Comparison of ENCODE assay signal across 8 cellular contexts in genomic region chr12:6570264-6570887, GRCh38. TPM values are rescaled to one million over a fixed set of nuclear protein-coding genes. Genes with fewer than 3 reads are reported as not detected.
DNase-seq lines count a peak whose midpoint lies in the region; ATAC-seq and TF ChIP-seq lines count a peak whose summit lies in the region.

No MANE protein-coding gene starts in this region.

- peak overlapping the region; percentile 57 for H3K27ac Mint-ChIP-seq in chondrocyte (ENCODE audit: unreplicated experiment)
- peak overlapping the region; percentile 8 to 67 for H3K27ac Mint-ChIP-seq in natural killer cell treated with Interleukin-12 subunit alpha and Interleukin-12 subunit beta and Interleukin-15 and Interleukin-18, amount 100 ng/mL, for 72 hours

- no peak for TF ChIP-seq POLR2A in sigmoid colon (IDR thresholded peaks at IDR 0.05)

- H2AFZ ChIP-seq in DND-41 (ENCODE audit: low read depth, low read length), result no peak overlapping the region

- no peak for TF ChIP-seq EP300 in sigmoid colon (IDR thresholded peaks at IDR 0.05)

- DNase-seq in DND-41 (peak; percentile 70), HuH-7 (ENCODE audit: low spot score) (peak; percentile 68), SK-N-DZ (ENCODE audit: low spot score) (peak; percentile 65), chondrocyte (ENCODE audit: low spot score) (no peak), sigmoid colon (no peak)
- DNase-seq in natural killer cell treated with Interleukin-12 subunit alpha and Interleukin-12 subunit beta and Interleukin-15 and Interleukin-18, amount 100 ng/mL, for 72 hours (ENCODE audit: low spot score), result no peak

- 62 to 75% methylated on average over 7 of the region's 7 CpGs for WGBS in sigmoid colon, 2 donors

- H3K4me1 Mint-ChIP-seq in chondrocyte (ENCODE audit: low read depth), result peaks cover 29% of the 10 kb centered on the region
- peaks cover 39 to 50% of the 10 kb centered on the region in 2 donors for H3K4me1 Mint-ChIP-seq in natural killer cell treated with Interleukin-12 subunit alpha and Interleukin-12 subunit beta and Interleukin-15 and Interleukin-18, amount 100 ng/mL, for 72 hours (ENCODE audit: low read depth in 2 of 2)

- no peak overlapping the region for H3K4me3 Mint-ChIP-seq in chondrocyte (ENCODE audit: unreplicated experiment)
- peak overlapping the region; percentile 53 for H3K4me3 Mint-ChIP-seq in natural killer cell treated with Interleukin-12 subunit alpha and Interleukin-12 subunit beta and Interleukin-15 and Interleukin-18, amount 100 ng/mL, for 72 hours

- H3K4me3 ChIP-seq in DND-41 (ENCODE audit: low read depth in 1 of 2, low read length in 2 of 2) (no peak overlapping the region), sigmoid colon (no peak overlapping the region)

- intact Hi-C loops in sigmoid colon (cut with DNase I), result no loop called here

- H3K36me3 ChIP-seq in DND-41 (ENCODE audit: insufficient read depth, low read length) (peaks cover 82% of the 10 kb centered on the region), sigmoid colon (peaks cover 40 to 77% (median 58%) of the 10 kb centered on the region in 4 donors)

- H3K4me1 ChIP-seq in DND-41 (ENCODE audit: insufficient read depth, low read length) (peaks cover 38% of the 10 kb centered on the region), sigmoid colon (peaks cover 2 to 26% (median 17%) of the 10 kb centered on the region in 4 donors)

- peaks cover 36% of the 10 kb centered on the region for H3K36me3 Mint-ChIP-seq in chondrocyte (ENCODE audit: low read depth)
- H3K36me3 Mint-ChIP-seq in natural killer cell treated with Interleukin-12 subunit alpha and Interleukin-12 subunit beta and Interleukin-15 and Interleukin-18, amount 100 ng/mL, for 72 hours, result peaks cover 44% of the 10 kb centered on the region

- no peaks in the 10 kb centered on the region for H3K9me3 Mint-ChIP-seq in chondrocyte (ENCODE audit: low read depth)
- H3K9me3 Mint-ChIP-seq in natural killer cell treated with Interleukin-12 subunit alpha and Interleukin-12 subunit beta and Interleukin-15 and Interleukin-18, amount 100 ng/mL, for 72 hours, result no peaks in the 10 kb centered on the region

- no peak overlapping the region for H3K9ac ChIP-seq in DND-41 (ENCODE audit: low read depth, low read length)

- H4K20me1 ChIP-seq in DND-41 (ENCODE audit: insufficient read depth, low read length), result peaks cover 3% of the 10 kb centered on the region; the same call in 1 of the 2 replicates

- peak; percentile 87 for TF ChIP-seq CTCF in DND-41 (IDR thresholded peaks at IDR 0.05; ENCODE audit: borderline replicate concordance, extremely low read depth, low read length, poor library complexity, severe bottlenecking)
- TF ChIP-seq CTCF in chondrocyte (IDR thresholded peaks at IDR 0.05), result peak; percentile 77
- TF ChIP-seq CTCF in sigmoid colon (IDR thresholded peaks at IDR 0.05), result no peak

- H3K9me3 ChIP-seq in DND-41 (ENCODE audit: insufficient read depth, low read length, severe bottlenecking), result no peaks in the 10 kb centered on the region
- no peaks in the 10 kb centered on the region for H3K9me3 ChIP-seq in sigmoid colon

- peaks cover 38% of the 10 kb centered on the region for H3K79me2 ChIP-seq in DND-41 (ENCODE audit: insufficient read depth, low read length)

- H3K4me2 ChIP-seq in DND-41 (ENCODE audit: insufficient read depth, low read length), result no peak overlapping the region

- ATAC-seq in DND-41 (ENCODE audit: insufficient read depth, low read depth) (peak; percentile 47), GM21447 (IDR thresholded peaks at IDR 0.05; ENCODE audit: unreplicated experiment) (no peak), GM18867 (IDR thresholded peaks at IDR 0.05; ENCODE audit: unreplicated experiment) (no peak)
- no peak for ATAC-seq in natural killer cell treated with Interleukin-12 subunit alpha and Interleukin-12 subunit beta and Interleukin-15 and Interleukin-18, amount 100 ng/mL, for 72 hours

- H3K27me3 ChIP-seq in DND-41 (ENCODE audit: insufficient read depth, low read length, poor library complexity), result no peaks in the 10 kb centered on the region
- no peaks in the 10 kb centered on the region for H3K27me3 ChIP-seq in sigmoid colon

- no peak overlapping the region for H3K27ac ChIP-seq in DND-41 (ENCODE audit: low read length)
- no peak overlapping the region for H3K27ac ChIP-seq in sigmoid colon

- H3K27me3 Mint-ChIP-seq in chondrocyte (ENCODE audit: low read depth), result no peaks in the 10 kb centered on the region
- no peaks in the 10 kb centered on the region for H3K27me3 Mint-ChIP-seq in natural killer cell treated with Interleukin-12 subunit alpha and Interleukin-12 subunit beta and Interleukin-15 and Interleukin-18, amount 100 ng/mL, for 72 hours

RNA-seq across cellular contexts. Expression of gene NOP2, which starts 2.3 kb away (rescaled TPM):
- polyA plus RNA-seq in SK-N-DZ (2014; cell fraction: cytosol; rRNA removed), result 98.4 and 102 TPM in 2 replicates
- 461 and 536 TPM in 2 replicates for polyA plus RNA-seq in SK-N-DZ (2014; cell fraction: nucleus; rRNA removed)
- total RNA-seq in chondrocyte (27.1 to 39.3 TPM (median 32.5 TPM) in 3 replicates), sigmoid colon (10 to 100 TPM in 3 of 4 donors, 1 to 10 TPM in 1; 6.1 to 30.1 (median 23.2) TPM)
- total RNA-seq in natural killer cell treated with Interleukin-12 subunit alpha and Interleukin-12 subunit beta and Interleukin-15 and Interleukin-18, amount 100 ng/mL, for 72 hours, result 100 to 1,000 TPM; 103 to 201 TPM
- polyA plus RNA-seq in sigmoid colon, result 10 to 100 TPM in 1 of 3 donors, 1 to 10 TPM in 2; 6.2 to 39.2 (median 7.8) TPM

RNA-seq across cellular contexts. Expression of gene IFFO1, which starts 14.5 kb away (rescaled TPM):
- 21.3 and 26.0 TPM in 2 replicates for polyA plus RNA-seq in SK-N-DZ (2014; cell fraction: cytosol; rRNA removed)
- 84.3 and 84.6 TPM in 2 replicates for polyA plus RNA-seq in SK-N-DZ (2014; cell fraction: nucleus; rRNA removed)
- total RNA-seq in chondrocyte (29.0 to 29.5 TPM (median 29.2 TPM) in 3 replicates), sigmoid colon (10 to 100 TPM; 15.3 to 34.3 (median 22.7) TPM)
- total RNA-seq in natural killer cell treated with Interleukin-12 subunit alpha and Interleukin-12 subunit beta and Interleukin-15 and Interleukin-18, amount 100 ng/mL, for 72 hours, result 10 to 100 TPM; 28.0 to 30.5 TPM
- polyA plus RNA-seq in sigmoid colon, result 10 to 100 TPM in 1 of 3 donors, 1 to 10 TPM in 2; 1.8 to 14.0 (median 4.2) TPM

RNA-seq across cellular contexts. Expression of gene GAPDH, which starts 36.1 kb away (rescaled TPM):
- 4,691 and 5,509 TPM in 2 replicates for polyA plus RNA-seq in SK-N-DZ (2014; cell fraction: cytosol; rRNA removed)
- 2,355 and 2,713 TPM in 2 replicates for polyA plus RNA-seq in SK-N-DZ (2014; cell fraction: nucleus; rRNA removed)
- total RNA-seq in chondrocyte (2,133 to 3,148 TPM (median 3,067 TPM) in 3 replicates), sigmoid colon (1,000 to 10,000 TPM; 1,653 to 2,501 (median 2,098) TPM)
- total RNA-seq in natural killer cell treated with Interleukin-12 subunit alpha and Interleukin-12 subunit beta and Interleukin-15 and Interleukin-18, amount 100 ng/mL, for 72 hours, result 1,000 to 10,000 TPM; 4,687 to 5,410 TPM
- 1,000 to 10,000 TPM; 2,564 to 3,219 (median 3,101) TPM for polyA plus RNA-seq in sigmoid colon

RNA-seq across cellular contexts. Expression of gene CHD4, which starts 36.8 kb away (rescaled TPM):
- polyA plus RNA-seq in SK-N-DZ (2014; cell fraction: cytosol; rRNA removed), result 266 and 275 TPM in 2 replicates
- 459 and 474 TPM in 2 replicates for polyA plus RNA-seq in SK-N-DZ (2014; cell fraction: nucleus; rRNA removed)
- total RNA-seq in chondrocyte (227 to 242 TPM (median 231 TPM) in 3 replicates), sigmoid colon (100 to 1,000 TPM; 204 to 254 (median 217) TPM)
- total RNA-seq in natural killer cell treated with Interleukin-12 subunit alpha and Interleukin-12 subunit beta and Interleukin-15 and Interleukin-18, amount 100 ng/mL, for 72 hours, result 100 to 1,000 TPM; 239 to 352 TPM
- polyA plus RNA-seq in sigmoid colon, result 100 to 1,000 TPM in 1 of 3 donors, 10 to 100 TPM in 2; 49.2 to 113 (median 53.6) TPM

Comparison
In these comparisons a context has a peak if more than half of its experiments do, and no peak if none do; other contexts are left out.
1. DNase-seq: peak in DND-41 (single experiment), HuH-7 (single experiment) and SK-N-DZ (single experiment); none in chondrocyte (single experiment), natural killer cell treated with Interleukin-12 subunit alpha and Interleukin-12 subunit beta and Interleukin-15 and Interleukin-18, amount 100 ng/mL, for 72 hours (single experiment) and sigmoid colon (single experiment).
2. CTCF ChIP-seq: peak in DND-41 (single experiment) and chondrocyte (single experiment); none in sigmoid colon (0 of 4).